8 cellular contexts compared by ENCODE assay signal in genomic region chr7:6256709-6257535, GRCh38. TPM values are rescaled to one million over a fixed set of nuclear protein-coding genes. Genes with fewer than 3 reads are reported as not detected.
A peak's percentile ranks its signal among the peaks of the same experiment; 100 is the strongest.
DNase-seq lines count a peak whose midpoint lies in the region; ATAC-seq, FAIRE-seq and TF ChIP-seq lines count a peak whose summit lies in the region.

No MANE protein-coding gene starts in this region.

- no peak overlapping the region for H3K4me2 ChIP-seq in K562 (ENCODE audit: insufficient read depth, low read length)

- H3K79me2 ChIP-seq in K562 (ENCODE audit: control insufficient read depth, insufficient read depth, low read length) = peaks cover 59% of the 10 kb centered on the region

- no peak for TF ChIP-seq CTCF in GM12864 (IDR thresholded peaks at IDR 0.05; ENCODE audit: low read depth, low read length, missing control alignments)
- no peak for TF ChIP-seq CTCF in K562 (IDR thresholded peaks at IDR 0.05 in 2 of 3, conservative IDR thresholded peaks at IDR 0.05 in 1 of 3; ENCODE audit: insufficient read depth in 2 of 3, low read depth in 1 of 3, low read length in 3 of 3)
- no peak for TF ChIP-seq CTCF in nephron progenitor cell (IDR thresholded peaks at IDR 0.05)

- no peaks in the 10 kb centered on the region for H3K27me3 Mint-ChIP-seq in nephron progenitor cell (ENCODE audit: low read depth, poor library complexity)

- CTCF ChIA-PET in K562 (lab: Yijun Ruan, JAX; ENCODE audit: low intra/inter-chr PET ratio) = no interaction called here

- H3K27ac ChIP-seq in K562 (ENCODE audit: extremely low read depth, low read depth, low read length) = no peak overlapping the region
- no peak overlapping the region for H3K27ac ChIP-seq in effector memory CD4-positive, alpha-beta T cell (ENCODE audit: insufficient read depth, low read length, poor library complexity, severe bottlenecking)

- no peaks in the 10 kb centered on the region for H3K36me3 Mint-ChIP-seq in nephron progenitor cell (ENCODE audit: low read depth)

- POLR2A ChIA-PET in K562 (lab: Yijun Ruan, JAX) = interaction anchor here (0.8 to 1.0 kb wide), 4 partner anchors 8 to 208 kb away, joined by 3 to 4 read pairs (median 4); no protein-coding TSS in a partner anchor

- no peak for TF ChIP-seq RAD21 in K562 (CRISPR knock-in tag; conservative IDR thresholded peaks at IDR 0.05 in 1 of 2, IDR thresholded peaks at IDR 0.05 in 1 of 2)

- peak; percentile 54 for FAIRE-seq in K562 (lab: Jason Lieb, UNC)

- no peaks in the 10 kb centered on the region; the same call in 2 of the 3 replicates for H3K36me3 ChIP-seq in K562 (ENCODE audit: control insufficient read depth, insufficient read depth, low read length)
- H3K36me3 ChIP-seq in effector memory CD4-positive, alpha-beta T cell (ENCODE audit: control insufficient read depth, insufficient read depth, low read length) = no peaks in the 10 kb centered on the region

- peaks cover 0 to 24% of the 10 kb centered on the region in 2 experiments; a peak in 4 of 5 replicates for H3K4me1 ChIP-seq in K562 (replicated peaks in 1 of 2; ENCODE audit: control insufficient read depth in 2 of 2, insufficient read depth in 2 of 2, low read length in 2 of 2)
- peaks cover 16% of the 10 kb centered on the region for H3K4me1 ChIP-seq in effector memory CD4-positive, alpha-beta T cell (ENCODE audit: control insufficient read depth, insufficient read depth, low read length, poor library complexity, severe bottlenecking)

- H3K4me3 ChIP-seq in GM12864 (ENCODE audit: low read depth, low read length) (no peak overlapping the region), K562 (no peak overlapping the region)
- no peak overlapping the region for H3K4me3 ChIP-seq in effector memory CD4-positive, alpha-beta T cell (ENCODE audit: insufficient read depth, low read depth, low read length, poor library complexity, severe bottlenecking)

- peak; percentile 54 for DNase-seq in GM12864 (ENCODE audit: low read depth)
- DNase-seq in LHCN-M2 (ENCODE audit: low read depth) = peak; percentile 81
- DNase-seq in K562 (ENCODE audit: extremely low read depth in 1 of 4, low spot score in 3 of 4) = no peak
- no peak for DNase-seq in nephron progenitor cell
- DNase-seq in inferior parietal cortex (ENCODE audit: extremely low spot score) = no peak
- no peak for DNase-seq in effector memory CD4-positive, alpha-beta T cell
- no peak for DNase-seq in central memory CD4-positive, alpha-beta T cell

- in situ Hi-C loops in K562 (cut with MboI) = no loop called here

- no peak overlapping the region for H3K9ac ChIP-seq in K562 (ENCODE audit: insufficient read depth in 1 of 2, low read depth in 2 of 2, low read length in 2 of 2)

- no peak overlapping the region for H3K4me3 Mint-ChIP-seq in nephron progenitor cell

- no peaks in the 10 kb centered on the region for H3K27me3 ChIP-seq in K562 (ENCODE audit: control insufficient read depth in 2 of 2, insufficient read depth in 2 of 2, low read length in 2 of 2)
- H3K27me3 ChIP-seq in effector memory CD4-positive, alpha-beta T cell (replicated peaks; ENCODE audit: control insufficient read depth, insufficient read depth, low read length, poor library complexity, severe bottlenecking) = no peaks in the 10 kb centered on the region

- intact Hi-C loops in K562 (cut with micrococcal nuclease) = loop anchor here (5.0 kb wide), 1 partner anchor 65 kb away; no protein-coding TSS in a partner anchor

- no peak for TF ChIP-seq POLR2A in K562 (conservative IDR thresholded peaks at IDR 0.05)

- peak overlapping the region; percentile 40 for H3K27ac Mint-ChIP-seq in nephron progenitor cell

- no peaks in the 10 kb centered on the region for H3K9me1 ChIP-seq in K562 (ENCODE audit: control insufficient read depth, insufficient read depth, low read length)

- 72% methylated on average over 9 of the region's 9 CpGs for WGBS in K562 (ENCODE audit: insufficient coverage, low coverage, missing lambda C conversion rate)

- H3K9me3 Mint-ChIP-seq in nephron progenitor cell = no peaks in the 10 kb centered on the region

- ATAC-seq in GM21619 (IDR thresholded peaks at IDR 0.05; ENCODE audit: unreplicated experiment) (peak; percentile 73), K562 (peak; percentile 56)

- H2AFZ ChIP-seq in K562 (ENCODE audit: low read depth, low read length) = no peak overlapping the region

- no peak for TF ChIP-seq EP300 in K562 (IDR thresholded peaks at IDR 0.05; ENCODE audit: low read length)

- H3K4me1 Mint-ChIP-seq in nephron progenitor cell = peaks cover 28% of the 10 kb centered on the region

- H3K9me3 ChIP-seq in K562 (replicated peaks; ENCODE audit: control insufficient read depth, insufficient read depth, low read depth, low read length) = no peaks in the 10 kb centered on the region
- no peaks in the 10 kb centered on the region for H3K9me3 ChIP-seq in effector memory CD4-positive, alpha-beta T cell (ENCODE audit: control insufficient read depth, low read length)

- no peaks in the 10 kb centered on the region; the same call in 1 of the 2 replicates for H4K20me1 ChIP-seq in K562 (replicated peaks; ENCODE audit: control insufficient read depth, insufficient read depth, low read length)

- no TSS peak for BruUV-seq in K562 (replicated peaks; lab: Mats Ljungman, UMichigan)

TF ChIP-seq in K562, 482 proteins besides CTCF, POLR2A, EP300 and RAD21:
- TF ChIP-seq ZBTB33 (CRISPR knock-in tag; IDR thresholded peaks at IDR 0.05) = peak; percentile 92
- TF ChIP-seq HMBOX1 (IDR thresholded peaks at IDR 0.05) = peak; percentile 45; the same call in 1 of the 2 replicates
- no peak for TF ChIP-seq ZNF778 (CRISPR knock-in tag; IDR thresholded peaks at IDR 0.05)

RNA-seq across cellular contexts. Expression of gene CYTH3, which starts 15.5 kb away (rescaled TPM):
- 23.9 and 32.7 TPM in 2 replicates for total RNA-seq in LHCN-M2 (2014; rRNA removed)
- polyA plus RNA-seq in LHCN-M2 (2012) = 39.0 TPM
- total RNA-seq in K562 (2011; cell fraction: chromatin; rRNA removed; ENCODE audit: low replicate concordance) = 23.7 and 39.3 TPM in 2 replicates
- 19.7 and 23.5 TPM in 2 replicates for total RNA-seq in K562 (2011; cell fraction: nucleolus; rRNA removed)
- 22.3 and 24.9 TPM in 2 replicates for total RNA-seq in K562 (2011; cell fraction: nucleoplasm; rRNA removed)
- 8.8 and 14.3 TPM in 2 replicates for total RNA-seq in K562 (2014; rRNA removed)
- total RNA-seq in K562 (2014; rRNA removed; fragmentation: Illumina TruSeq; extraction: Trizol) = 7.4 and 8.4 TPM in 2 replicates
- total RNA-seq in K562 (2015; rRNA removed; fragmentation: Illumina TruSeq; extraction: Trizol) = 11.5 TPM in 2 replicates
- 14.8 and 15.2 TPM in 2 replicates for total RNA-seq in K562 (2021)
- 11.4 and 16.2 TPM in 2 replicates for polyA plus RNA-seq in K562 (2011; rRNA removed)
- polyA plus RNA-seq in K562 (2011; cell fraction: cytosol; rRNA removed) = 13.6 and 14.6 TPM in 2 replicates
- polyA plus RNA-seq in K562 (2011; cell fraction: nucleus; rRNA removed) = 43.6 and 45.1 TPM in 2 replicates
- 11.3 and 12.8 TPM in 2 replicates for polyA plus RNA-seq in K562 (2012)
- 12.3 and 13.8 TPM in 2 replicates for polyA plus RNA-seq in K562 (2014; fragmentation: Illumina TruSeq; extraction: Trizol)
- polyA plus RNA-seq in K562 (2014; fragmentation: Nextera tagmentation; extraction: Ambion mirVana) = under 1 TPM; 0.25 to 0.42 TPM
- polyA plus RNA-seq in K562 (2014; rRNA removed) = 13.8 and 17.0 TPM in 2 replicates
- 5.5 and 6.4 TPM in 2 replicates for polyA minus RNA-seq in K562 (2011; rRNA and poly(A)+ RNA removed)
- 8.1 and 9.3 TPM in 2 replicates for polyA minus RNA-seq in K562 (2011; cell fraction: cytosol; rRNA and poly(A)+ RNA removed)
- polyA minus RNA-seq in K562 (2011; cell fraction: nucleus; rRNA and poly(A)+ RNA removed) = 9.8 and 12.1 TPM in 2 replicates

Comparison
In these comparisons a context has a peak if more than half of its experiments do, and no peak if none do; other contexts are left out.
1. DNase-seq: peak in GM12864 (single experiment) and LHCN-M2 (single experiment); none in K562 (0 of 4), nephron progenitor cell (single experiment), inferior parietal cortex (single experiment), effector memory CD4-positive, alpha-beta T cell (0 of 3) and central memory CD4-positive, alpha-beta T cell (single experiment).